2 cellular contexts compared by ENCODE assay signal in the genomic region with DNA sequence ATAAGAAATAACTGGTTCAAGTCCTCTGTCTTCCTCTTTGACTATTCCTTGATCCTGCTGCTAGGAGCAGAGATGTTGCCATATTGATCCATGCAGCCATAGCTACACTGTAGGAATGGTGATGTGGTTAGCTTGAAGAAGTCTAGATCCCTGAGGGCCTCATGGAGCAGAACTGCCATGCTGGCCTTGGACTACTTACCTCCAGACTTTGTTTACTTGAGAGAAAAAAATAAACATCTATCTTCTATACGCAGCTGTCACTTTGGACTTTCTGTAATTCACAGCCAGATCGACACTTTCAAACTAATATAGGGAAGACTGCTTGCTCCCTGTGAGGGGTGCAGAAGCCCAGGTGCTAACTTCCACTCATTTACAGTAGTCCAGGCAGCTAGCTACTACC.
A peak's percentile ranks its signal among the peaks of the same experiment; 100 is the strongest.
TF ChIP-seq lines count a peak whose summit lies in the region.

No MANE protein-coding gene starts in this region.

TF ChIP-seq in HepG2, 621 proteins besides CTCF, POLR2A, EP300 and RAD21 (continued from another document):
- TF ChIP-seq, protein P1, sequence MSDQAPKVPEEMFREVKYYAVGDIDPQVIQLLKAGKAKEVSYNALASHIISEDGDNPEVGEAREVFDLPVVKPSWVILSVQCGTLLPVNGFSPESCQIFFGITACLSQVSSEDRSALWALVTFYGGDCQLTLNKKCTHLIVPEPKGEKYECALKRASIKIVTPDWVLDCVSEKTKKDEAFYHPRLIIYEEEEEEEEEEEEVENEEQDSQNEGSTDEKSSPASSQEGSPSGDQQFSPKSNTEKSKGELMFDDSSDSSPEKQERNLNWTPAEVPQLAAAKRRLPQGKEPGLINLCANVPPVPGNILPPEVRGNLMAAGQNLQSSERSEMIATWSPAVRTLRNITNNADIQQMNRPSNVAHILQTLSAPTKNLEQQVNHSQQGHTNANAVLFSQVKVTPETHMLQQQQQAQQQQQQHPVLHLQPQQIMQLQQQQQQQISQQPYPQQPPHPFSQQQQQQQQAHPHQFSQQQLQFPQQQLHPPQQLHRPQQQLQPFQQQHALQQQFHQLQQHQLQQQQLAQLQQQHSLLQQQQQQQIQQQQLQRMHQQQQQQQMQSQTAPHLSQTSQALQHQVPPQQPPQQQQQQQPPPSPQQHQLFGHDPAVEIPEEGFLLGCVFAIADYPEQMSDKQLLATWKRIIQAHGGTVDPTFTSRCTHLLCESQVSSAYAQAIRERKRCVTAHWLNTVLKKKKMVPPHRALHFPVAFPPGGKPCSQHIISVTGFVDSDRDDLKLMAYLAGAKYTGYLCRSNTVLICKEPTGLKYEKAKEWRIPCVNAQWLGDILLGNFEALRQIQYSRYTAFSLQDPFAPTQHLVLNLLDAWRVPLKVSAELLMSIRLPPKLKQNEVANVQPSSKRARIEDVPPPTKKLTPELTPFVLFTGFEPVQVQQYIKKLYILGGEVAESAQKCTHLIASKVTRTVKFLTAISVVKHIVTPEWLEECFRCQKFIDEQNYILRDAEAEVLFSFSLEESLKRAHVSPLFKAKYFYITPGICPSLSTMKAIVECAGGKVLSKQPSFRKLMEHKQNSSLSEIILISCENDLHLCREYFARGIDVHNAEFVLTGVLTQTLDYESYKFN (CRISPR knock-in tag; conservative IDR thresholded peaks at IDR 0.05) = peak; percentile 57
- 0 out of 2 replicates have a peak, but pooled peaks have one; percentile 27 for TF ChIP-seq GATAD2A (CRISPR knock-in tag; IDR thresholded peaks at IDR 0.05)
- peak; percentile 96; the same call in 1 of the 2 replicates for TF ChIP-seq ZNF333 (CRISPR knock-in tag; IDR thresholded peaks at IDR 0.05; ENCODE audit: borderline replicate concordance)
- no peak for TF ChIP-seq ZNF350 (CRISPR knock-in tag; IDR thresholded peaks at IDR 0.05; ENCODE audit: borderline replicate concordance, low read depth)
- TF ChIP-seq PHF21A (CRISPR knock-in tag; IDR thresholded peaks at IDR 0.05) = 0 out of 2 replicates have a peak, but pooled peaks have one; percentile 22
- TF ChIP-seq FOXA3 (CRISPR knock-in tag; IDR thresholded peaks at IDR 0.05) = peak; percentile 55; the same call in 1 of the 2 replicates
- peak; percentile 29; the same call in 1 of the 2 replicates for TF ChIP-seq RARA (CRISPR knock-in tag; IDR thresholded peaks at IDR 0.05)
- TF ChIP-seq FOXP1 (IDR thresholded peaks at IDR 0.05) = no peak
- peak; percentile 34; the same call in 1 of the 2 replicates for TF ChIP-seq FOXP1 (CRISPR knock-in tag; IDR thresholded peaks at IDR 0.05)
- TF ChIP-seq AHR (CRISPR knock-in tag; IDR thresholded peaks at IDR 0.05) = no peak
TF ChIP-seq in HepG2: peak in this region for 7.

TF ChIP-seq in WTC11, 78 proteins besides CTCF, POLR2A, EP300 and RAD21 (continued from another document):
- TF ChIP-seq, protein P2, sequence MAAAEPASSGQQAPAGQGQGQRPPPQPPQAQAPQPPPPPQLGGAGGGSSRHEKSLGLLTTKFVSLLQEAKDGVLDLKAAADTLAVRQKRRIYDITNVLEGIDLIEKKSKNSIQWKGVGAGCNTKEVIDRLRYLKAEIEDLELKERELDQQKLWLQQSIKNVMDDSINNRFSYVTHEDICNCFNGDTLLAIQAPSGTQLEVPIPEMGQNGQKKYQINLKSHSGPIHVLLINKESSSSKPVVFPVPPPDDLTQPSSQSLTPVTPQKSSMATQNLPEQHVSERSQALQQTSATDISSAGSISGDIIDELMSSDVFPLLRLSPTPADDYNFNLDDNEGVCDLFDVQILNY (CRISPR knock-in tag; IDR thresholded peaks at IDR 0.05) = no peak
TF ChIP-seq in WTC11: peak in this region for 0.
